Comparison of ENCODE assay signal across 29 cellular contexts in the genomic region with DNA sequence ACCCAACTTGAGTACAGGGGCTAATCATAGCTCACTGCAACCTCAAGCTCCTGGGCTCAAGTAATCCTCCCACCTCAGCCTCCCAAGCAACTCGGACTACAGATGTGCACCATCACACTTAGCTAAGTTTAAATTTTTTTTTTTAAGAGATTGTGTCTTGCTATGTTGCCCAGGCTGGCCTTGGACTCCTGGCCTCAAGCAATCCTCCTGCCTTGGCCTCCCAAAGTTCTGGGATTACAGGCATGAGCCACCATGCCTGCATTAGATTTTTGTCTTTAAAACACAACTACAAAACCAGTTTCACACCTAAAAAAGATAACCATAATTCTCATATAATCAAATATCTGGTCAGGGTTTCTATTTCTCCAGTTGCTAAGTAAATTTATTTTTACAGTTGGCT.
"Had no signal": no experiment of that assay in that cellular context is flagged by ENCODE, and none has a peak within 500 bp of the region (broad histone marks: within the 10 kb centered on the region; RNA-seq: fewer than 3 reads in every experiment).

No MANE protein-coding gene starts in this region.

- H3K27me3 Mint-ChIP-seq: naive thymus-derived CD4-positive, alpha-beta T cell; natural killer cell treated with Interleukin-12 subunit alpha and Interleukin-12 subunit beta and Interleukin-15 and Interleukin-18, amount 100 ng/mL, for 72 hours; stimulated activated naive CD8-positive, alpha-beta T cell treated with anti-CD3 and anti-CD28 coated beads, Interleukin-15, amount 100 ng/mL, for 72 hours had no signal

- H3K4me1 ChIP-seq: prostate gland, suprapubic skin, testis, upper lobe of left lung had no signal

- H3K36me3 ChIP-seq: neutrophil, pancreas, prostate gland, spleen, suprapubic skin, tibial nerve, upper lobe of left lung, vagina had no signal

- H3K27ac Mint-ChIP-seq: naive thymus-derived CD4-positive, alpha-beta T cell; natural killer cell treated with Interleukin-12 subunit alpha and Interleukin-12 subunit beta and Interleukin-15 and Interleukin-18, amount 100 ng/mL, for 72 hours; nephron progenitor cell; stimulated activated naive CD8-positive, alpha-beta T cell treated with anti-CD3 and anti-CD28 coated beads, Interleukin-15, amount 100 ng/mL, for 72 hours had no signal

- H3K27me3 ChIP-seq: neutrophil, pancreas, spleen, suprapubic skin, testis, tibial nerve, upper lobe of left lung, vagina had no signal

- FAIRE-seq: pancreas, urothelium cell line had no signal

- H3K9me3 Mint-ChIP-seq: natural killer cell treated with Interleukin-12 subunit alpha and Interleukin-12 subunit beta and Interleukin-15 and Interleukin-18, amount 100 ng/mL, for 72 hours had no signal

- H3K4me3 ChIP-seq: pancreas, prostate gland, skin epidermis, smooth muscle cell, spleen, suprapubic skin, testis, tibial nerve, upper lobe of left lung, vagina had no signal

- H3K4me1 Mint-ChIP-seq: stimulated activated naive CD8-positive, alpha-beta T cell treated with anti-CD3 and anti-CD28 coated beads, Interleukin-15, amount 100 ng/mL, for 72 hours had no signal

- ATAC-seq: naive thymus-derived CD4-positive, alpha-beta T cell; natural killer cell treated with Interleukin-12 subunit alpha and Interleukin-12 subunit beta and Interleukin-15 and Interleukin-18, amount 100 ng/mL, for 72 hours; pancreas; right cardiac atrium; sciatic nerve; stimulated activated naive CD8-positive, alpha-beta T cell treated with anti-CD3 and anti-CD28 coated beads, Interleukin-15, amount 100 ng/mL, for 72 hours; stimulated activated naive CD8-positive, alpha-beta T cell treated with anti-CD3 and anti-CD28 coated beads, Interleukin-15, Interleukin-2, amounts not matched to agents 100 U/mL and 50 U/mL, for 24 hours had no signal

- H3K27ac ChIP-seq: neutrophil, pancreas, prostate gland, skin epidermis, spleen, suprapubic skin, testis, tibial nerve, upper lobe of left lung, vagina had no signal

- H3K4me3 Mint-ChIP-seq: naive thymus-derived CD4-positive, alpha-beta T cell; natural killer cell treated with Interleukin-12 subunit alpha and Interleukin-12 subunit beta and Interleukin-15 and Interleukin-18, amount 100 ng/mL, for 72 hours; nephron progenitor cell; neural crest cell; stimulated activated naive CD8-positive, alpha-beta T cell treated with anti-CD3 and anti-CD28 coated beads, Interleukin-15, amount 100 ng/mL, for 72 hours had no signal

- H3K9me3 ChIP-seq: neutrophil, pancreas, prostate gland, spleen, suprapubic skin, testis, tibial nerve, upper lobe of left lung, vagina had no signal

- DNase-seq: naive thymus-derived CD4-positive, alpha-beta T cell; nephron progenitor cell; nucleus accumbens; pancreas; right cardiac atrium; spleen; stimulated activated CD4-positive, alpha-beta T cell treated with anti-CD3 and anti-CD28 coated beads, Interleukin-12 subunit alpha, Interleukin-12 subunit beta, amount 100 ng/mL, for 4 hours; stimulated activated CD4-positive, alpha-beta T cell treated with anti-CD3 and anti-CD28 coated beads, Interleukin-1b, Interleukin-23, amount 100 ng/mL, for 48 hours; stimulated activated CD4-positive, alpha-beta T cell treated with anti-CD3 and anti-CD28 coated beads, Interleukin-4, amount 100 ng/mL, for 1 hour; stimulated activated CD4-positive, alpha-beta T cell treated with anti-CD3 and anti-CD28 coated beads, Interleukin-4, amount 100 ng/mL, for 4 hours; stimulated activated CD8-positive, alpha-beta memory T cell treated with anti-CD3 and anti-CD28 coated beads, Interleukin-4, amount 100 ng/mL, for 48 hours; stimulated activated naive CD4-positive, alpha-beta T cell; stimulated activated naive CD8-positive, alpha-beta T cell treated with anti-CD3 and anti-CD28 coated beads, Interleukin-15, amount 100 ng/mL, for 72 hours; stimulated activated naive CD8-positive, alpha-beta T cell treated with anti-CD3 and anti-CD28 coated beads, Interleukin-15, Interleukin-2, amounts not matched to agents 100 U/mL and 50 U/mL, for 24 hours; substantia nigra; testis; trophoblast cell; upper lobe of left lung had no signal

- H3K4me2 ChIP-seq: smooth muscle cell had no signal
